In the genomic region with DNA sequence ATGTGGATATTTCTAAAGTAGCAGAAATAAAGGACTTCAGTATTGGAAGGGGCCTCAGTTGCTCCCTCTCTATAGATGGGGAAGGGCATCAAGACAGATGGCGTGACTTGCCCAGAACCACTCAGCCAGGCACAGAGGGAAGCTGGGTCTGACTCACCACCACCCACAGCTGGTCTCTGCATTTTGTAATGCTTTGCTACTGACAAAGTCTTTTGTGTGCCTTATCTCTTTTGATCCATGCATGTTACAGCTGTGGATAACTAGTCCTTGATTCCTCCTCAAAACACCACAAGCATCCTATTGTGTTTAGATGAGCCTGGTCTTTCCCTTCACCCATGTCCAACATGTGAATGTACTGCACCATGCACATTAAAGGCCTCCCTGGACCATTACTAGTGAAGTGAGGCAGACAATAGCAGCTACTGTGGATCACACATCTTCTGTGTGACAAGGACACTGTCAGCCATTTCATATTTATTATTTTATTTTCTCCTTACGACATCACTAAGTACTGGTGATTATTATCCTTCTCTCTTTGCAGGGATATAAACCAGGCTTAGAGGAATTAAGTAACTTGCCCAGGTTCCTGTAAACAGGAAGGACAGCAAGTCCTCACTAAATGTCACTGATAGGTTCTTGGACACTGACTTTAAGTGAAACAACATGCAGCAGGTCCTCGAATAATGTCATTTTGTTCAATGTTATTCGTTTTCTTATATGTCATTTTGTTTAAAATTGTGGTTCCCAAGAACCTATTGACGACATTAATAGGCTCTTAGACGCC, we compare ENCODE assay signal across 9 cellular contexts. TPM values are rescaled to one million over a fixed set of nuclear protein-coding genes. Genes with fewer than 3 reads are reported as not detected.
DNase-seq lines count a peak whose midpoint lies in the region; ATAC-seq, FAIRE-seq and TF ChIP-seq lines count a peak whose summit lies in the region.
"Had no signal": no experiment of that assay in that cellular context is flagged by ENCODE, and none has a peak within 500 bp of the region (broad histone marks: within the 10 kb centered on the region; RNA-seq: fewer than 3 reads in every experiment).

No MANE protein-coding gene starts in this region.

- no peaks in the 10 kb centered on the region for H3K9me2 ChIP-seq in PC-3 (replicated peaks; ENCODE audit: low read length)

- H3K79me2 ChIP-seq in PC-3 (ENCODE audit: low read length) = no peaks in the 10 kb centered on the region

- DNase-seq in A172 (ENCODE audit: low spot score) = peak; percentile 78
- peak; percentile 54 for DNase-seq in GM12892 (ENCODE audit: insufficient read length)
- peak; percentile 85 for DNase-seq in PC-3
- DNase-seq in erythroblast (lab: John Stamatoyannopoulos, UW) = peak; percentile 22 to 30
- peak; percentile 35 for DNase-seq in stimulated activated CD4-positive, alpha-beta T cell treated with anti-CD3 and anti-CD28 coated beads, Interleukin-4, amount 100 ng/mL, for 24 hours
- DNase-seq in SHP77 (lab: John Stamatoyannopoulos, UW) = no peak
- no peak for DNase-seq in central memory CD4-positive, alpha-beta T cell

- no TSS peak for BruUV-seq in PC-3 (replicated peaks; lab: Mats Ljungman, UMichigan)

- no peak overlapping the region for H2AFZ ChIP-seq in PC-3 (ENCODE audit: low read length)

- intact Hi-C loops in PC-3 (cut with micrococcal nuclease) = loop anchor here (1.0 to 2.0 kb wide), 3 partner anchors 45 to 133 kb away; a partner anchor contains a TSS

- ATAC-seq in HG02852 (IDR thresholded peaks at IDR 0.05; ENCODE audit: unreplicated experiment) (peak; percentile 82), PC-3 (peak; percentile 60)

- FAIRE-seq in GM12892 (lab: Jason Lieb, UNC) = peak; percentile 78
- FAIRE-seq: H1 had no signal

- H3K27ac ChIP-seq in PC-3 (ENCODE audit: low read length) = peak overlapping the region; percentile 99

- no peaks in the 10 kb centered on the region for H4K20me1 ChIP-seq in PC-3 (ENCODE audit: low read length)

- CTCF ChIA-PET in PC-3 (lab: Charles Lee) = no interaction called here

- peak overlapping the region; percentile 54; the same call in 1 of the 2 replicates for H3K4me2 ChIP-seq in PC-3 (ENCODE audit: low read length)

- no peaks in the 10 kb centered on the region for H3F3A ChIP-seq in PC-3 (ENCODE audit: low read length, unreplicated experiment)

- H3K4me3 ChIP-seq in PC-3 (ENCODE audit: low read length) = no peak overlapping the region

- H3K36me3 ChIP-seq in PC-3 (ENCODE audit: low read depth, low read length) = no peaks in the 10 kb centered on the region

- no peaks in the 10 kb centered on the region for H3K27me3 ChIP-seq in PC-3 (ENCODE audit: low read length)

- peak overlapping the region; percentile 85 for H3K9ac ChIP-seq in PC-3 (ENCODE audit: low read length)

- no peaks in the 10 kb centered on the region for H3K9me3 ChIP-seq in PC-3 (ENCODE audit: low read length)

- no peak for TF ChIP-seq CTCF in PC-3 (conservative IDR thresholded peaks at IDR 0.05; ENCODE audit: low read depth, low read length)

- no peak for TF ChIP-seq POLR2A in GM12892 (IDR thresholded peaks at IDR 0.05; ENCODE audit: low read depth, low read length)
- no peak for TF ChIP-seq POLR2A in erythroblast (IDR thresholded peaks at IDR 0.05; ENCODE audit: low read length)

- POLR2A ChIA-PET in PC-3 (lab: Charles Lee; ENCODE audit: unreplicated experiment) = no interaction called here

- H3K4me1 ChIP-seq in PC-3 (ENCODE audit: insufficient read depth, low read length) = peaks cover 53% of the 10 kb centered on the region

RNA-seq across cellular contexts. Expression of a gene that starts 29.6 kb away (rescaled TPM):
- total RNA-seq in A172 (2014; rRNA removed; shearing (Covaris generic)) = not detected in 2 replicates
- not detected for polyA plus RNA-seq in GM12892 (2012; ENCODE audit: missing spikeins)
- 1.6 and 2.6 TPM in 2 replicates for total RNA-seq in PC-3 (2014; rRNA removed)
- total RNA-seq: H1 had no signal

RNA-seq across cellular contexts. Expression of a gene that starts 44.8 kb away (rescaled TPM):
- total RNA-seq in A172 (2014; rRNA removed; shearing (Covaris generic)) = 0.19 TPM in 1 of 2 replicates, not detected in the other
- 1.9 TPM for polyA plus RNA-seq in GM12892 (2012; ENCODE audit: missing spikeins)
- total RNA-seq in PC-3 (2014; rRNA removed) = 48.4 and 67.5 TPM in 2 replicates
- total RNA-seq: H1 had no signal
- polyA plus RNA-seq: H1 had no signal

Comparison
In these comparisons a context has a peak if more than half of its experiments do, and no peak if none do; other contexts are left out.
1. DNase-seq: peak in A172 (single experiment), GM12892 (single experiment), PC-3 (single experiment), erythroblast (2 of 2) and stimulated activated CD4-positive, alpha-beta T cell treated with anti-CD3 and anti-CD28 coated beads, Interleukin-4, amount 100 ng/mL, for 24 hours (single experiment); none in SHP77 (0 of 2) and central memory CD4-positive, alpha-beta T cell (single experiment).
2. RNA of a gene that starts 44.8 kb away (total RNA-seq): 48.4 to 67.5 TPM in PC-3; 0.19 TPM in A172; every median in the first group is over 10 times any median in the second.